8 cellular contexts compared by ENCODE assay signal in the genomic region with DNA sequence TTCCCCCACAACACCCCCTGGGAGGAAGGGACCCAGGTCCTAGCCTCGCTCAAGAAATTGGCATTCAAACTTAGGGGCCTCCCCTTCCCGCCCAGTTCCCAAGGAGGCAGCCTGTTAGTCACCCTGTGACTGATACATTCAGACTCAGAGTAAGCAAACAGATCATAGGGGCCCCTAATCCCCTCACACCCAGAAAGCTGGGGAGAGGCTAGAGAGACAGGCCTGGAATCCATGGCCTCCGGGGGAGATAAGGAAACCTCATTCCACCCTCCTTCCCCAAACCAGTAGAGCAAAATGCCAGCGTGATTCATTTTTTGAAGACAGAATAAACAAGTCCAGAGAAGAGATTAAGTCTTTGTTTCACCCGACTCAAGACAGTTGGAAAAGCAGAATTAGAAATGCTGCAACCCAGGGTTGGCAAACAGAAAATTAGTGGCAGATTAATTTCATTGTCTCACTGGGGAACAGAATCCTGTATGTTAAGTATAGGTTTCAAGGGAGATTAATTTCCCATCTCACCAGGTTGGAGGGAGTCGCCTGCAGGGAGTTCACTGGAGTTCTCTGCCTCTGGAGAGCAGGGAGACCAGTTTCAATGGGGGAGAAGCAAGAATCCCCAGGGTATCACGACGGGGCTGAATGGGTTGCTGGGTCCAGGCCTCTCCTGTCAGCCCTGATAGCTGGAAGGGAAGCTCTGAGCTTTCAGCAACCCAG.
DNase-seq lines count a peak whose midpoint lies in the region; ATAC-seq, FAIRE-seq and TF ChIP-seq lines count a peak whose summit lies in the region.

No MANE protein-coding gene starts in this region.

- FAIRE-seq in bronchial epithelial cell (lab: Jason Lieb, UNC), result no peak
- FAIRE-seq in pancreas (lab: Jason Lieb, UNC), result no peak
- FAIRE-seq in GM12891 (lab: Jason Lieb, UNC), result no peak

- intact Hi-C loops in pancreas (cut with DNase I), result no loop called here

- no peak overlapping the region for H3K4me3 ChIP-seq in bronchial epithelial cell (ENCODE audit: low read depth, low read length)
- no peak overlapping the region for H3K4me3 ChIP-seq in pancreas

- H3K36me3 ChIP-seq in bronchial epithelial cell (ENCODE audit: control insufficient read depth, insufficient read depth, low read length) (no peaks in the 10 kb centered on the region), pancreas (no peaks in the 10 kb centered on the region)

- no peak for TF ChIP-seq POLR2A in GM12891 (IDR thresholded peaks at IDR 0.05; ENCODE audit: low read depth, low read length)

- ATAC-seq in pancreas, result peak in 3 of 4 donors; percentile 8 to 46 (median 17)

- H3K27me3 ChIP-seq in bronchial epithelial cell (ENCODE audit: control insufficient read depth, insufficient read depth, low read length), result peaks cover 17% of the 10 kb centered on the region
- H3K27me3 ChIP-seq in pancreas, result no peaks in the 10 kb centered on the region

- WGBS in pancreas, 2 donors, result 56 to 60% methylated on average over 8 of the region's 8 CpGs

- DNase-seq in NCI-H2171 treated with DMSO at 0.1 percent for 48 hours (lab: John Stamatoyannopoulos, UW), result peak; percentile 19
- no peak for DNase-seq in NCI-H2171 (lab: John Stamatoyannopoulos, UW)
- peak in 2 of 3 experiments; percentile 69 to 85 for DNase-seq in NCI-H1417 (lab: John Stamatoyannopoulos, UW)
- peak; percentile 98 for DNase-seq in bronchial epithelial cell (ENCODE audit: low read depth)
- no peak for DNase-seq in pancreas
- DNase-seq in 8988T, result no peak
- no peak for DNase-seq in effector CD8-positive, alpha-beta T cell (lab: John Stamatoyannopoulos, UW)
- no peak for DNase-seq in GM12891 (ENCODE audit: insufficient read length, low spot score)

- H3K9me3 ChIP-seq in pancreas, result no peaks in the 10 kb centered on the region

- peak overlapping the region in 1 of 4 donors; percentile 8 for H3K27ac ChIP-seq in pancreas

- TF ChIP-seq CTCF in bronchial epithelial cell (IDR thresholded peaks at IDR 0.05; ENCODE audit: insufficient read depth, low read length, severe bottlenecking) (no peak), pancreas (IDR thresholded peaks at IDR 0.05) (no peak)

- H3K4me1 ChIP-seq in pancreas, result peaks cover 0 to 8% (median 0%) of the 10 kb centered on the region in 3 donors

TF ChIP-seq in GM12891, 5 proteins besides CTCF, POLR2A, EP300 and RAD21:
- TF ChIP-seq POU2F2 (IDR thresholded peaks at IDR 0.05; ENCODE audit: low read depth, low read length) (no peak), POLR2AphosphoS5 (IDR thresholded peaks at IDR 0.05; ENCODE audit: low read depth, low read length) (no peak), PAX5 (IDR thresholded peaks at IDR 0.05; ENCODE audit: insufficient read depth, low read length, severe bottlenecking) (no peak), SPI1 (IDR thresholded peaks at IDR 0.05; ENCODE audit: low read depth, low read length) (no peak)

Comparison
In these comparisons a context has a peak if more than half of its experiments do, and no peak if none do; other contexts are left out.
1. DNase-seq: peak in NCI-H2171 treated with DMSO at 0.1 percent for 48 hours (single experiment), NCI-H1417 (2 of 3) and bronchial epithelial cell (single experiment); none in NCI-H2171 (single experiment), pancreas (0 of 6), 8988T (single experiment), effector CD8-positive, alpha-beta T cell (single experiment) and GM12891 (single experiment).